In genomic region chr19:23769691-23770468, GRCh38 we compare ENCODE assay signal across 14 cellular contexts.
"Had no signal": no experiment of that assay in that cellular context is flagged by ENCODE, and none has a peak within 500 bp of the region (broad histone marks: within the 10 kb centered on the region; RNA-seq: fewer than 3 reads in every experiment).

No MANE protein-coding gene starts in this region.

- H3K4me3 Mint-ChIP-seq: nephron, T-cell had no signal

- H3K4me3 ChIP-seq: adrenal gland, right lobe of liver, SK-N-MC, thyroid gland had no signal

- H3K9me3 Mint-ChIP-seq: T-cell had no signal

- H3K27me3 Mint-ChIP-seq: T-cell had no signal

- H3K27me3 ChIP-seq: adrenal gland, right lobe of liver, thyroid gland had no signal

- H3K36me3 ChIP-seq: adrenal gland, right lobe of liver, thyroid gland had no signal

- H3K27ac ChIP-seq: right lobe of liver, SK-N-MC, thyroid gland had no signal

- H3K4me1 ChIP-seq: right lobe of liver, thyroid gland had no signal

- H3K27ac Mint-ChIP-seq: nephron had no signal

- ATAC-seq: left cardiac atrium, right lobe of liver, T-cell had no signal

- DNase-seq: activated CD4-positive, alpha-beta T cell treated with anti-CD3 and anti-CD28 coated beads, Interleukin-2, amount 50 U/mL, for 48 hours; activated CD4-positive, CD25-positive, alpha-beta regulatory T cell treated with anti-CD3 and anti-CD28 coated beads, Interleukin-2, amount 50 U/mL, for 72 hours; activated CD8-positive, alpha-beta memory T cell treated with anti-CD3 and anti-CD28 coated beads, Interleukin-2, amount 50 U/mL, for 4 hours; activated naive CD4-positive, alpha-beta T cell treated with Interleukin-2 at 50 U/mL for 16 hours; adrenal gland; foreskin melanocyte; left cardiac atrium; right lobe of liver; Right ventricle myocardium superior; T-cell; T1000; thyroid gland had no signal

- H3K9me3 ChIP-seq: adrenal gland, right lobe of liver, thyroid gland had no signal
